Comparison of ENCODE assay signal across 20 cellular contexts in the genomic region with DNA sequence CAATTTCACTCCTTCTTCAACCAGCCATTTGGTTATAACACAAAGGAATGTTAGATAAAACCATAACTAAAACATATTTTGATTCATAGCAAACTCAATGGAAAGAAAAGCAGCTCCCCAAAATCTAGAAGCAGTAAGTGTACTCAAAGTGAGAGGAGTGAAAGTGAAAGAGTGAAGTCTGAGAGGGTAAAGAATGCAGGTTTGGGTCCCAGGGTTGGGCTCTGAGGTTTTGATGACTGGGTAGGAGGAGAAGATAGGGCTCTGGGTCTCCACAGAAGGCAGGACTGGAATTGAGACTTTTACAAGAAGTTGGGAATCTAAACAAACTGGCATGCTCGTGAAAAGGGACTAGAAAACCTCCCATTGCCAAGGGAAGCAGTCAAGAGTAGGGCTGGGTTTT.
A peak's percentile ranks its signal among the peaks of the same experiment; 100 is the strongest.
DNase-seq lines count a peak whose midpoint lies in the region; ATAC-seq, FAIRE-seq and TF ChIP-seq lines count a peak whose summit lies in the region.
"Had no signal": no experiment of that assay in that cellular context is flagged by ENCODE, and none has a peak within 500 bp of the region (broad histone marks: within the 10 kb centered on the region; RNA-seq: fewer than 3 reads in every experiment).

No MANE protein-coding gene starts in this region.

- TF ChIP-seq EP300 in SK-N-SH (IDR thresholded peaks at IDR 0.05; ENCODE audit: borderline replicate concordance in 1 of 2, low read depth in 1 of 2, low read length in 1 of 2): no peak

- H3K27me3 ChIP-seq in keratinocyte (ENCODE audit: control insufficient read depth, extremely low read depth, insufficient read depth, low read length) (no peaks in the 10 kb centered on the region), SK-N-SH (ENCODE audit: insufficient read depth) (no peaks in the 10 kb centered on the region)
- H3K27me3 ChIP-seq: heart left ventricle had no signal

- DNase-seq in activated CD8-positive, alpha-beta memory T cell treated with anti-CD3 and anti-CD28 coated beads, Interleukin-2, amount 10 ng/mL, durations not matched to agents 7 days and 5 days: peak; percentile 68
- DNase-seq in activated CD8-positive, alpha-beta memory T cell treated with anti-CD3 and anti-CD28 coated beads, Interleukin-2, amount 50 U/mL, for 48 hours: no peak
- DNase-seq in H54 (ENCODE audit: insufficient read length, low spot score) (no peak), keratinocyte (ENCODE audit: low read depth, low spot score) (no peak), left cardiac atrium (no peak), SK-N-SH (no peak)
- DNase-seq in T-helper 2 cell treated with Interferon-gamma antibody and Interleukin-4, amounts not matched to agents 5 μg/mL and 100 μg/mL, for 36 hours (ENCODE audit: low spot score): peak; percentile 27
- DNase-seq: activated CD4-positive, CD25-positive, alpha-beta regulatory T cell treated with anti-CD3 and anti-CD28 coated beads, Interleukin-2, amount 50 U/mL, for 72 hours; CD8-positive, alpha-beta T cell; dorsolateral prefrontal cortex; heart left ventricle; kidney; mucosa of descending colon; NCI-H1930; NCI-H526 had no signal

- dilution Hi-C loops in keratinocyte (cut with MboI; ENCODE audit: extremely low pct_ligation_motif_present, low sequenced_read_pairs): no loop called here

- no peaks in the 10 kb centered on the region for H3K27me3 Mint-ChIP-seq in activated CD8-positive, alpha-beta memory T cell treated with anti-CD3 and anti-CD28 coated beads, Interleukin-2, amount 10 ng/mL, durations not matched to agents 7 days and 5 days
- peaks cover 5% of the 10 kb centered on the region for H3K27me3 Mint-ChIP-seq in T-helper 2 cell treated with Interferon-gamma antibody and Interleukin-4, amounts not matched to agents 5 μg/mL and 100 μg/mL, for 36 hours (ENCODE audit: low read depth)

- CTCF ChIA-PET in activated CD8-positive, alpha-beta memory T cell treated with anti-CD3 and anti-CD28 coated beads, Interleukin-2, amount 10 ng/mL, durations not matched to agents 7 days and 5 days (lab: Charles Lee): interaction anchor here (0.9 kb wide), 1 partner anchor 11 kb away, joined by 3 read pairs; no protein-coding TSS in a partner anchor
- CTCF ChIA-PET in SK-N-SH (lab: Yijun Ruan, JAX): interaction anchor here (1.0 kb wide), 1 partner anchor 60 kb away, joined by 3 read pairs; no protein-coding TSS in a partner anchor

- peak; percentile 94 for ATAC-seq in activated CD8-positive, alpha-beta memory T cell treated with anti-CD3 and anti-CD28 coated beads, Interleukin-2, amount 10 ng/mL, durations not matched to agents 7 days and 5 days
- no peak for ATAC-seq in GM19395 (IDR thresholded peaks at IDR 0.05; ENCODE audit: unreplicated experiment)
- no peak for ATAC-seq in left cardiac atrium
- ATAC-seq: CD8-positive, alpha-beta T cell; esophagus mucosa; heart left ventricle; mucosa of descending colon had no signal

- H2AFZ ChIP-seq in keratinocyte (ENCODE audit: control insufficient read depth, low read length) (peak overlapping the region; percentile 49), SK-N-SH (ENCODE audit: low read depth) (no peak overlapping the region)
- H2AFZ ChIP-seq: parathyroid adenoma had no signal

- peak overlapping the region; percentile 47 for H3K27ac Mint-ChIP-seq in activated CD8-positive, alpha-beta memory T cell treated with anti-CD3 and anti-CD28 coated beads, Interleukin-2, amount 10 ng/mL, durations not matched to agents 7 days and 5 days
- H3K27ac Mint-ChIP-seq in T-helper 2 cell treated with Interferon-gamma antibody and Interleukin-4, amounts not matched to agents 5 μg/mL and 100 μg/mL, for 36 hours: peak overlapping the region; percentile 7
- H3K27ac Mint-ChIP-seq: CD8-positive, alpha-beta T cell had no signal

- FAIRE-seq in H54 (lab: Jason Lieb, UNC) (peak; percentile 58), keratinocyte (lab: Jason Lieb, UNC) (no peak)

- no peaks in the 10 kb centered on the region for H3K9me1 ChIP-seq in keratinocyte (ENCODE audit: control insufficient read depth, extremely low read depth, insufficient read depth, low read length)

- H3K36me3 ChIP-seq in keratinocyte (ENCODE audit: control insufficient read depth in 2 of 2, extremely low read depth in 1 of 2, insufficient read depth in 2 of 2, low read length in 2 of 2): no peaks in the 10 kb centered on the region
- H3K36me3 ChIP-seq in SK-N-SH (replicated peaks in 1 of 2; ENCODE audit: control insufficient read depth in 1 of 2, insufficient read depth in 2 of 2, low read length in 1 of 2): peaks cover 0 to 8% of the 10 kb centered on the region in 2 experiments
- H3K36me3 ChIP-seq: heart left ventricle, thoracic aorta had no signal

- H4K20me1 ChIP-seq in keratinocyte (ENCODE audit: control insufficient read depth, extremely low read depth, insufficient read depth, low read length) (no peaks in the 10 kb centered on the region), SK-N-SH (ENCODE audit: insufficient read depth) (no peaks in the 10 kb centered on the region)

- H3K79me2 ChIP-seq in keratinocyte (ENCODE audit: control insufficient read depth, insufficient read depth, low read length): no peaks in the 10 kb centered on the region
- no peaks in the 10 kb centered on the region for H3K79me2 ChIP-seq in SK-N-SH (ENCODE audit: insufficient read depth)
- H3K79me2 ChIP-seq: parathyroid adenoma had no signal

- H3K9me2 ChIP-seq in SK-N-SH: no peaks in the 10 kb centered on the region

- H3K27ac ChIP-seq in keratinocyte (ENCODE audit: control insufficient read depth, insufficient read depth, low read length) (no peak overlapping the region), SK-N-SH (ENCODE audit: low read depth in 2 of 2, low read length in 1 of 2) (no peak overlapping the region)
- H3K27ac ChIP-seq: dorsolateral prefrontal cortex, heart left ventricle, HL-60, parathyroid adenoma, thoracic aorta had no signal

- H3K36me3 Mint-ChIP-seq in activated CD8-positive, alpha-beta memory T cell treated with anti-CD3 and anti-CD28 coated beads, Interleukin-2, amount 10 ng/mL, durations not matched to agents 7 days and 5 days: no peaks in the 10 kb centered on the region
- no peaks in the 10 kb centered on the region for H3K36me3 Mint-ChIP-seq in T-helper 2 cell treated with Interferon-gamma antibody and Interleukin-4, amounts not matched to agents 5 μg/mL and 100 μg/mL, for 36 hours (ENCODE audit: low read depth)

- no peaks in the 10 kb centered on the region for H3K4me1 ChIP-seq in keratinocyte (ENCODE audit: control insufficient read depth, extremely low read depth, insufficient read depth, low read length)
- no peaks in the 10 kb centered on the region; a peak in 1 of 4 replicates for H3K4me1 ChIP-seq in SK-N-SH (ENCODE audit: control insufficient read depth in 1 of 2, insufficient read depth in 2 of 2, low read depth in 1 of 2, low read length in 1 of 2)
- H3K4me1 ChIP-seq: parathyroid adenoma had no signal

- no peak overlapping the region for H3K9ac ChIP-seq in keratinocyte (ENCODE audit: control insufficient read depth, extremely low read depth, insufficient read depth, low read length)
- H3K9ac ChIP-seq in SK-N-SH: no peak overlapping the region
- H3K9ac ChIP-seq: parathyroid adenoma had no signal

- H3K4me3 ChIP-seq in keratinocyte (ENCODE audit: control insufficient read depth in 2 of 3, extremely low read depth in 1 of 3, insufficient read depth in 2 of 3, low read depth in 1 of 3, low read length in 3 of 3) (no peak overlapping the region), SK-N-SH (ENCODE audit: low read depth in 2 of 2, low read length in 1 of 2) (no peak overlapping the region)
- H3K4me3 ChIP-seq: dorsolateral prefrontal cortex, heart left ventricle, mucosa of descending colon, thoracic aorta had no signal

- H3K4me2 ChIP-seq in keratinocyte (ENCODE audit: control insufficient read depth, extremely low read depth, insufficient read depth, low read depth, low read length) (no peak overlapping the region), SK-N-SH (no peak overlapping the region)

- POLR2A ChIA-PET in SK-N-SH (lab: Yijun Ruan, JAX): no interaction called here

- H3K9me3 ChIP-seq in keratinocyte (ENCODE audit: control insufficient read depth, low read depth, low read length) (no peaks in the 10 kb centered on the region), SK-N-SH (peaks cover 11% of the 10 kb centered on the region)
- H3K9me3 ChIP-seq: heart left ventricle, mucosa of descending colon, thoracic aorta had no signal

- no peaks in the 10 kb centered on the region for H3F3A ChIP-seq in SK-N-SH (replicated peaks; ENCODE audit: insufficient read depth)

- no peak for TF ChIP-seq CTCF in keratinocyte (optimal IDR thresholded peaks at IDR 0.05 in 1 of 3, IDR thresholded peaks at IDR 0.05 in 1 of 3, conservative IDR thresholded peaks at IDR 0.05 in 1 of 3; ENCODE audit: extremely low read depth in 1 of 3, insufficient read depth in 2 of 3, low read length in 3 of 3)
- no peak for TF ChIP-seq CTCF in SK-N-SH (IDR thresholded peaks at IDR 0.05)

- intact Hi-C loops in left cardiac atrium (cut with DNase I): no loop called here

- H3K9me3 Mint-ChIP-seq in activated CD8-positive, alpha-beta memory T cell treated with anti-CD3 and anti-CD28 coated beads, Interleukin-2, amount 10 ng/mL, durations not matched to agents 7 days and 5 days (ENCODE audit: low read depth): no peaks in the 10 kb centered on the region
- H3K9me3 Mint-ChIP-seq in T-helper 2 cell treated with Interferon-gamma antibody and Interleukin-4, amounts not matched to agents 5 μg/mL and 100 μg/mL, for 36 hours: no peaks in the 10 kb centered on the region
- H3K9me3 Mint-ChIP-seq: CD8-positive, alpha-beta T cell had no signal

- H3K4me3 Mint-ChIP-seq in activated CD8-positive, alpha-beta memory T cell treated with anti-CD3 and anti-CD28 coated beads, Interleukin-2, amount 10 ng/mL, durations not matched to agents 7 days and 5 days: peak overlapping the region; percentile 22
- peak overlapping the region; percentile 15 for H3K4me3 Mint-ChIP-seq in T-helper 2 cell treated with Interferon-gamma antibody and Interleukin-4, amounts not matched to agents 5 μg/mL and 100 μg/mL, for 36 hours
- H3K4me3 Mint-ChIP-seq: CD8-positive, alpha-beta T cell had no signal

- TF ChIP-seq RAD21 in SK-N-SH (IDR thresholded peaks at IDR 0.05; ENCODE audit: low read length): no peak

- WGBS in SK-N-SH (ENCODE audit: low lambda C conversion rate): 80% methylated on average over 1 of the region's 1 CpG

- TF ChIP-seq POLR2A in H54 (IDR thresholded peaks at IDR 0.05; ENCODE audit: low read depth, low read length): no peak

- H3K4me1 Mint-ChIP-seq in activated CD8-positive, alpha-beta memory T cell treated with anti-CD3 and anti-CD28 coated beads, Interleukin-2, amount 10 ng/mL, durations not matched to agents 7 days and 5 days: peaks cover 9% of the 10 kb centered on the region
- H3K4me1 Mint-ChIP-seq in T-helper 2 cell treated with Interferon-gamma antibody and Interleukin-4, amounts not matched to agents 5 μg/mL and 100 μg/mL, for 36 hours (ENCODE audit: low read depth): peaks cover 5% of the 10 kb centered on the region

TF ChIP-seq in SK-N-SH, 30 proteins besides CTCF, POLR2A, EP300 and RAD21 (continues in another document):
- no peak for TF ChIP-seq MEF2A (IDR thresholded peaks at IDR 0.05; ENCODE audit: borderline replicate concordance, low read depth)

Comparison
In these comparisons a context has a peak if more than half of its experiments do, and no peak if none do; other contexts are left out.
1. DNase-seq: peak in activated CD8-positive, alpha-beta memory T cell treated with anti-CD3 and anti-CD28 coated beads, Interleukin-2, amount 10 ng/mL, durations not matched to agents 7 days and 5 days (single experiment) and T-helper 2 cell treated with Interferon-gamma antibody and Interleukin-4, amounts not matched to agents 5 μg/mL and 100 μg/mL, for 36 hours (single experiment); none in activated CD8-positive, alpha-beta memory T cell treated with anti-CD3 and anti-CD28 coated beads, Interleukin-2, amount 50 U/mL, for 48 hours (single experiment), H54 (single experiment), keratinocyte (single experiment), left cardiac atrium (single experiment) and SK-N-SH (single experiment).